In genomic region chrX:116204947-116205346, GRCh38 we compare ENCODE assay signal across 8 cellular contexts. TPM values are rescaled to one million over a fixed set of nuclear protein-coding genes. Genes with fewer than 3 reads are reported as not detected.
DNase-seq lines count a peak whose midpoint lies in the region; ATAC-seq and TF ChIP-seq lines count a peak whose summit lies in the region.

No MANE protein-coding gene starts in this region.

- H3K27me3 ChIP-seq in Karpas-422 (ENCODE audit: low read length) (no peaks in the 10 kb centered on the region), lung (ENCODE audit: control insufficient read depth, insufficient read depth) (no peaks in the 10 kb centered on the region)

- no peak overlapping the region for H3K4me2 ChIP-seq in Karpas-422 (ENCODE audit: low read depth, low read length, poor library complexity, severe bottlenecking)

- H3K9me3 Mint-ChIP-seq in stimulated activated naive CD8-positive, alpha-beta T cell treated with anti-CD3 and anti-CD28 coated beads, Interleukin-15, amount 100 ng/mL, for 72 hours = no peaks in the 10 kb centered on the region

- no peaks in the 10 kb centered on the region for H3K27me3 Mint-ChIP-seq in stimulated activated naive CD8-positive, alpha-beta T cell treated with anti-CD3 and anti-CD28 coated beads, Interleukin-15, amount 100 ng/mL, for 72 hours

- H3K4me3 Mint-ChIP-seq in stimulated activated naive CD8-positive, alpha-beta T cell treated with anti-CD3 and anti-CD28 coated beads, Interleukin-15, amount 100 ng/mL, for 72 hours = no peak overlapping the region

- no peaks in the 10 kb centered on the region for H3K4me1 Mint-ChIP-seq in stimulated activated naive CD8-positive, alpha-beta T cell treated with anti-CD3 and anti-CD28 coated beads, Interleukin-15, amount 100 ng/mL, for 72 hours

- H3K36me3 ChIP-seq in Karpas-422 (ENCODE audit: insufficient read depth, low read length) = no peaks in the 10 kb centered on the region
- no peaks in the 10 kb centered on the region for H3K36me3 ChIP-seq in lung (ENCODE audit: control insufficient read depth in 2 of 2, insufficient read depth in 2 of 2, low read length in 2 of 2)

- no peaks in the 10 kb centered on the region for H4K20me1 ChIP-seq in Karpas-422 (ENCODE audit: insufficient read depth, low read depth, low read length)

- DNase-seq in GM10266 (ENCODE audit: extremely low spot score) (peak; percentile 3), Karpas-422 (peak; percentile 73), amniotic epithelial cell (ENCODE audit: low read depth) (peak; percentile 1), lung (ENCODE audit: low spot score) (no peak)
- no peak for DNase-seq in activated naive CD4-positive, alpha-beta T cell treated with anti-CD3 and anti-CD28 coated beads, Interleukin-2, amount 50 U/mL, for 16 hours
- DNase-seq in stimulated activated naive CD8-positive, alpha-beta T cell treated with anti-CD3 and anti-CD28 coated beads, Interleukin-15, amount 100 ng/mL, for 72 hours = no peak

- H3K9me2 ChIP-seq in Karpas-422 (replicated peaks; ENCODE audit: insufficient read depth, low read length) = no peaks in the 10 kb centered on the region

- H3K27ac Mint-ChIP-seq in stimulated activated naive CD8-positive, alpha-beta T cell treated with anti-CD3 and anti-CD28 coated beads, Interleukin-15, amount 100 ng/mL, for 72 hours = no peak overlapping the region

- no peak for ATAC-seq in lung (ENCODE audit: insufficient read depth, low FRiP score)
- ATAC-seq in HG02970 (IDR thresholded peaks at IDR 0.05; ENCODE audit: low FRiP score, unreplicated experiment) = no peak
- ATAC-seq in stimulated activated naive CD8-positive, alpha-beta T cell treated with anti-CD3 and anti-CD28 coated beads, Interleukin-15, amount 100 ng/mL, for 72 hours = no peak
- ATAC-seq in HG03039 (IDR thresholded peaks at IDR 0.05; ENCODE audit: unreplicated experiment) = no peak

- no peak overlapping the region for H2AFZ ChIP-seq in Karpas-422 (ENCODE audit: low read length)

- H3K9me3 ChIP-seq in Karpas-422 (ENCODE audit: low read length) (no peaks in the 10 kb centered on the region), lung (ENCODE audit: control insufficient read depth in 2 of 2, insufficient read depth in 1 of 2, low read length in 1 of 2) (no peaks in the 10 kb centered on the region)

- H3K4me1 ChIP-seq in Karpas-422 (ENCODE audit: low read length) = no peaks in the 10 kb centered on the region
- no peaks in the 10 kb centered on the region for H3K4me1 ChIP-seq in lung (ENCODE audit: control insufficient read depth in 2 of 2, insufficient read depth in 2 of 2, low read length in 2 of 2)

- no peak overlapping the region for H3K9ac ChIP-seq in Karpas-422 (ENCODE audit: low read length)

- WGBS in lung, 2 donors = 2% methylated on average over 3 of the region's 3 CpGs

- no peaks in the 10 kb centered on the region for H3K79me2 ChIP-seq in Karpas-422 (ENCODE audit: low read length)

- TF ChIP-seq CTCF in GM10266 (IDR thresholded peaks at IDR 0.05; ENCODE audit: control insufficient read depth, insufficient read depth, low read depth, missing control alignments) = peak; percentile 45
- TF ChIP-seq CTCF in lung (IDR thresholded peaks at IDR 0.05; ENCODE audit: control extremely low read depth, extremely low read depth) = peak; percentile 24

- no peak overlapping the region for H3K27ac ChIP-seq in Karpas-422 (ENCODE audit: low read length)
- H3K27ac ChIP-seq in lung (ENCODE audit: low read depth in 1 of 2, low read length in 1 of 2) = no peak overlapping the region

- H3K4me3 ChIP-seq in Karpas-422 (ENCODE audit: low read length) (no peak overlapping the region), lung (no peak overlapping the region)

RNA-seq across cellular contexts. Expression of gene AGTR2, which starts 34.4 kb away (rescaled TPM):
- not detected in 2 replicates for total RNA-seq in Karpas-422 (2014; rRNA removed; shearing (Covaris generic); ENCODE audit: low replicate concordance)
- total RNA-seq in lung = 10 to 100 TPM; 33.8 to 35.0 TPM
- 10 to 100 TPM in 1 of 2 donors, under 1 TPM in 1; 0.06 to 12.2 TPM for polyA plus RNA-seq in lung

Comparison
In these comparisons a context has a peak if more than half of its experiments do, and no peak if none do; other contexts are left out.
1. DNase-seq: peak in GM10266 (single experiment), Karpas-422 (single experiment) and amniotic epithelial cell (single experiment); none in lung (single experiment), activated naive CD4-positive, alpha-beta T cell treated with anti-CD3 and anti-CD28 coated beads, Interleukin-2, amount 50 U/mL, for 16 hours (single experiment) and stimulated activated naive CD8-positive, alpha-beta T cell treated with anti-CD3 and anti-CD28 coated beads, Interleukin-15, amount 100 ng/mL, for 72 hours (0 of 2).
2. RNA of gene AGTR2, which starts 34.4 kb away (total RNA-seq): 33.8 to 35.0 TPM in lung; not detected in Karpas-422; every median in the first group is over 10 times any median in the second.